23 cellular contexts compared by ENCODE assay signal in the genomic region with DNA sequence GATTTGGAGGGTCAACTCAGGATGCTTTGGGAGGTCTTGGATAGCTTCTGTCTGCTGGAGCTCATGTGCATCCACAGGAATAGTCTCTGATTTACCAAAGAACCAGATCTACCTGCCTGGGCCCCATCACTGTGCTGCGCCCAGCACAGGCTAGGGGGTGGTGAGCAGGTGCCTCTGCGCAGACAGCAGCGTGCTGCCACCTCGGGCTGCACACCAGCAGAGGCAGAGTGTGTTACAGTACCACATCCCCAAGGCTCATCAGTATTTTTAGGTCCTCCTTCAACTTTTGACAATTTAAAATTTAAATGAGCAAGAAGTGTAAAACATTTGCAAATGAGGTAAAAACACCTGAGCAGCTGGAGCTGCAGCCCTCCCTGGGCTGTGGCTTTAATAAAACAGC.
DNase-seq lines count a peak whose midpoint lies in the region; ATAC-seq and TF ChIP-seq lines count a peak whose summit lies in the region.
"Had no signal": no experiment of that assay in that cellular context is flagged by ENCODE, and none has a peak within 500 bp of the region (broad histone marks: within the 10 kb centered on the region; RNA-seq: fewer than 3 reads in every experiment).

No MANE protein-coding gene starts in this region.

- no peaks in the 10 kb centered on the region for H3K79me2 ChIP-seq in PC-3 (ENCODE audit: low read length)

- no peak overlapping the region for H3K4me3 Mint-ChIP-seq in stimulated activated naive B cell treated with anti-CD40 and anti-IgM and Interleukin-4, amounts not matched to agents 10 μg/mL and 1 μg/mL and 100 μg/mL, for 72 hours
- H3K4me3 Mint-ChIP-seq: CD14-positive monocyte; CD8-positive, alpha-beta memory T cell; IgD-negative memory B cell had no signal

- H3K27me3 ChIP-seq in upper lobe of right lung: no peaks in the 10 kb centered on the region
- H3K27me3 ChIP-seq in PC-3 (ENCODE audit: low read length): no peaks in the 10 kb centered on the region
- H3K27me3 ChIP-seq: BE2C had no signal

- H3F3A ChIP-seq in PC-3 (ENCODE audit: low read length, unreplicated experiment): no peaks in the 10 kb centered on the region

- H3K4me3 ChIP-seq in epithelial cell of proximal tubule (ENCODE audit: low read depth, low read length) (no peak overlapping the region), upper lobe of right lung (no peak overlapping the region), PC-3 (ENCODE audit: low read length) (no peak overlapping the region)

- no peaks in the 10 kb centered on the region for H3K27me3 Mint-ChIP-seq in stimulated activated naive B cell treated with anti-CD40 and anti-IgM and Interleukin-4, amounts not matched to agents 10 μg/mL and 1 μg/mL and 100 μg/mL, for 72 hours
- H3K27me3 Mint-ChIP-seq: IgD-negative memory B cell had no signal

- no peak overlapping the region for H2AFZ ChIP-seq in PC-3 (ENCODE audit: low read length)

- H3K9me3 Mint-ChIP-seq in stimulated activated naive B cell treated with anti-CD40 and anti-IgM and Interleukin-4, amounts not matched to agents 10 μg/mL and 1 μg/mL and 100 μg/mL, for 72 hours: no peaks in the 10 kb centered on the region
- H3K9me3 Mint-ChIP-seq: CD14-positive monocyte; CD8-positive, alpha-beta memory T cell; IgD-negative memory B cell had no signal

- POLR2A ChIA-PET in PC-3 (lab: Charles Lee; ENCODE audit: unreplicated experiment): interaction anchor here (0.7 kb wide), 1 partner anchor 575 kb away, joined by 4 read pairs; no protein-coding TSS in a partner anchor

- H3K4me2 ChIP-seq in PC-3 (ENCODE audit: low read length): no peak overlapping the region
- H3K4me2 ChIP-seq: KMS-11 had no signal

- peaks cover 22 to 30% of the 10 kb centered on the region in 2 donors for H3K36me3 Mint-ChIP-seq in stimulated activated naive B cell treated with anti-CD40 and anti-IgM and Interleukin-4, amounts not matched to agents 10 μg/mL and 1 μg/mL and 100 μg/mL, for 72 hours

- H3K9me2 ChIP-seq in PC-3 (replicated peaks; ENCODE audit: low read length): no peaks in the 10 kb centered on the region

- peaks cover 11% of the 10 kb centered on the region for H3K4me1 ChIP-seq in upper lobe of right lung
- 0 out of 2 replicates have a peak, but pooled peaks cover 4% of the 10 kb centered on the region for H3K4me1 ChIP-seq in PC-3 (ENCODE audit: insufficient read depth, low read length)
- H3K4me1 ChIP-seq: BE2C had no signal

- H3K9me3 ChIP-seq in upper lobe of right lung: no peaks in the 10 kb centered on the region
- no peaks in the 10 kb centered on the region for H3K9me3 ChIP-seq in PC-3 (ENCODE audit: low read length)
- H3K9me3 ChIP-seq: BE2C had no signal

- H3K27ac ChIP-seq in upper lobe of right lung (no peak overlapping the region), PC-3 (ENCODE audit: low read length) (no peak overlapping the region)
- H3K27ac ChIP-seq: 22Rv1, HL-60, KMS-11, RWPE1 had no signal

- CTCF ChIA-PET in PC-3 (lab: Charles Lee): interaction anchor here (0.6 kb wide), 1 partner anchor 102 kb away, joined by 3 read pairs; no protein-coding TSS in a partner anchor

- BruUV-seq in PC-3 (replicated peaks; lab: Mats Ljungman, UMichigan): no TSS peak

- peak; percentile 3 for TF ChIP-seq CTCF in epithelial cell of proximal tubule (conservative IDR thresholded peaks at IDR 0.05; ENCODE audit: low read depth, low read length)
- no peak for TF ChIP-seq CTCF in upper lobe of right lung (IDR thresholded peaks at IDR 0.05)
- TF ChIP-seq CTCF in PC-3 (conservative IDR thresholded peaks at IDR 0.05; ENCODE audit: low read depth, low read length): no peak

- H3K4me1 Mint-ChIP-seq in stimulated activated naive B cell treated with anti-CD40 and anti-IgM and Interleukin-4, amounts not matched to agents 10 μg/mL and 1 μg/mL and 100 μg/mL, for 72 hours: peaks cover 8 to 12% of the 10 kb centered on the region in 2 donors

- H3K36me3 ChIP-seq in upper lobe of right lung (no peaks in the 10 kb centered on the region), PC-3 (ENCODE audit: low read depth, low read length) (no peaks in the 10 kb centered on the region)
- H3K36me3 ChIP-seq: BE2C had no signal

- ATAC-seq in upper lobe of right lung (no peak), GM18907 (IDR thresholded peaks at IDR 0.05; ENCODE audit: unreplicated experiment) (no peak), PC-3 (no peak)
- ATAC-seq in stimulated activated naive B cell treated with anti-CD40 and anti-IgM and Interleukin-4, amounts not matched to agents 10 μg/mL and 1 μg/mL and 100 μg/mL, for 72 hours (replicated peaks): no peak
- ATAC-seq: Panc1 had no signal

- H4K20me1 ChIP-seq in PC-3 (ENCODE audit: low read length): 0 out of 2 replicates have a peak, but pooled peaks cover 3% of the 10 kb centered on the region

- H3K9ac ChIP-seq in PC-3 (ENCODE audit: low read length): no peak overlapping the region
- H3K9ac ChIP-seq: KMS-11 had no signal

- intact Hi-C loops in upper lobe of right lung (cut with DNase I): no loop called here
- intact Hi-C loops in PC-3 (cut with micrococcal nuclease): no loop called here

- no peak overlapping the region for H3K27ac Mint-ChIP-seq in stimulated activated naive B cell treated with anti-CD40 and anti-IgM and Interleukin-4, amounts not matched to agents 10 μg/mL and 1 μg/mL and 100 μg/mL, for 72 hours
- H3K27ac Mint-ChIP-seq: IgD-negative memory B cell had no signal

- DNase-seq in NCI-H1417 (lab: John Stamatoyannopoulos, UW) (peak in 2 of 3 experiments; percentile 20 to 35), NCI-H1417 treated with DMSO at 0.1 percent for 48 hours (lab: John Stamatoyannopoulos, UW) (no peak), NCI-H526 treated with DMSO at 0.1 percent for 48 hours (lab: John Stamatoyannopoulos, UW) (peak; percentile 39), epithelial cell of proximal tubule (ENCODE audit: low read depth) (no peak), upper lobe of right lung (peak; percentile 26), PC-3 (no peak)
- DNase-seq in stimulated activated naive B cell treated with anti-CD40 and anti-IgM and Interleukin-4, amounts not matched to agents 10 μg/mL and 1 μg/mL and 100 μg/mL, for 72 hours: no peak
- DNase-seq: BE2C; CD8-positive, alpha-beta memory T cell; DND-41; NCI-H2029; NCI-H2171; NCI-H345; NCI-H774; SHP77 had no signal

Comparison
In these comparisons a context has a peak if more than half of its experiments do, and no peak if none do; other contexts are left out.
1. DNase-seq: peak in NCI-H1417 (2 of 3), NCI-H526 treated with DMSO at 0.1 percent for 48 hours (single experiment) and upper lobe of right lung (single experiment); none in NCI-H1417 treated with DMSO at 0.1 percent for 48 hours (single experiment), epithelial cell of proximal tubule (single experiment), stimulated activated naive B cell treated with anti-CD40 and anti-IgM and Interleukin-4, amounts not matched to agents 10 μg/mL and 1 μg/mL and 100 μg/mL, for 72 hours (single experiment) and PC-3 (single experiment).